ENCODE assay signal across 7 cellular contexts in genomic region chr10:75111906-75112703, GRCh38. TPM values are rescaled to one million over a fixed set of nuclear protein-coding genes. Genes with fewer than 3 reads are reported as not detected.
DNase-seq lines count a peak whose midpoint lies in the region; ATAC-seq, FAIRE-seq and TF ChIP-seq lines count a peak whose summit lies in the region.

No MANE protein-coding gene starts in this region.

- intact Hi-C loops in right lobe of liver (cut with DNase I), result loop anchor here in 1 of 2 donors (5.0 kb wide), 1 partner anchor 120 kb away; no protein-coding TSS in a partner anchor

- 2% methylated on average over 22 of the region's 23 CpGs for WGBS in right lobe of liver (ENCODE audit: insufficient coverage, low coverage, low lambda C conversion rate, missing lambda C conversion rate)

- H3K4me3 ChIP-seq in right lobe of liver, result peak overlapping the region; percentile 75 to 97 (median 95)

- H3K9me3 ChIP-seq in right lobe of liver, result no peaks in the 10 kb centered on the region

- peak overlapping the region; percentile 78 to 94 (median 89) for H3K27ac ChIP-seq in right lobe of liver

- ATAC-seq in HG02588 (IDR thresholded peaks at IDR 0.05; ENCODE audit: unreplicated experiment), result peak; percentile 23
- peak; percentile 40 to 54 (median 49) for ATAC-seq in right lobe of liver

- no peak for TF ChIP-seq CTCF in right lobe of liver (IDR thresholded peaks at IDR 0.05)

- no peak; the same call in none of the 2 replicates for TF ChIP-seq POLR2A in GM12892 (IDR thresholded peaks at IDR 0.05; ENCODE audit: low read depth, low read length)
- TF ChIP-seq POLR2A in right lobe of liver (IDR thresholded peaks at IDR 0.05), result no peak

- no peaks in the 10 kb centered on the region for H3K27me3 ChIP-seq in right lobe of liver

- FAIRE-seq in GM12892 (lab: Jason Lieb, UNC), result peak; percentile 84

- H3K4me1 ChIP-seq in right lobe of liver, result peaks cover 0 to 6% (median 0%) of the 10 kb centered on the region in 4 donors

- DNase-seq in GM12892 (ENCODE audit: insufficient read length), result no peak
- peak; percentile 45 for DNase-seq in MV-4-11 (lab: John Stamatoyannopoulos, UW)
- DNase-seq in activated CD4-positive, alpha-beta T cell treated with anti-CD3 and anti-CD28 coated beads for 48 hours, result peak; percentile 61
- peak; percentile 74 for DNase-seq in ecto neural progenitor cell (ENCODE audit: low spot score)
- DNase-seq in right lobe of liver, result peak; percentile 62 to 69 (median 65)
- peak in 2 of 3 experiments; percentile 11 to 21 for DNase-seq in stimulated activated CD4-positive, alpha-beta T cell treated with anti-CD3 and anti-CD28 coated beads, TNF-alpha, amount 100 ng/mL, for 24 hours (ENCODE audit: low read depth in 3 of 3)

- no peaks in the 10 kb centered on the region for H3K36me3 ChIP-seq in right lobe of liver

RNA-seq across cellular contexts. Expression of gene SAMD8, which starts 0.6 kb away (rescaled TPM):
- 8.8 TPM for polyA plus RNA-seq in GM12892 (2012; ENCODE audit: missing spikeins)
- total RNA-seq in right lobe of liver, result 10 to 100 TPM in 3 of 6 experiments, 1 to 10 TPM in 3; 5.7 to 13.2 (median 9.3) TPM
